ENCODE assay signal across 2 cellular contexts in genomic region chr18:56662502-56662901, GRCh38.
A peak's percentile ranks its signal among the peaks of the same experiment; 100 is the strongest.
TF ChIP-seq lines count a peak whose summit lies in the region.

No MANE protein-coding gene starts in this region.

TF ChIP-seq in HepG2, 621 proteins besides CTCF, POLR2A, EP300 and RAD21:
- no peak for TF ChIP-seq HDAC1 (CRISPR knock-in tag; IDR thresholded peaks at IDR 0.05)
- peak; percentile 83 for TF ChIP-seq ATF7 (IDR thresholded peaks at IDR 0.05)
- TF ChIP-seq ATF7 (CRISPR knock-in tag; IDR thresholded peaks at IDR 0.05), result no peak

TF ChIP-seq in K562, 482 proteins besides CTCF, POLR2A, EP300 and RAD21:
- TF ChIP-seq ZNF23 (CRISPR knock-in tag; IDR thresholded peaks at IDR 0.05) (no peak), ARID4B (CRISPR knock-in tag; IDR thresholded peaks at IDR 0.05) (no peak), ZNF780A (CRISPR knock-in tag; IDR thresholded peaks at IDR 0.05) (no peak), NFATC3 (IDR thresholded peaks at IDR 0.05) (no peak), ZNF696 (CRISPR knock-in tag; conservative IDR thresholded peaks at IDR 0.05) (no peak), RBM15 (IDR thresholded peaks at IDR 0.05; ENCODE audit: insufficient read depth, low read length) (no peak), ERF (CRISPR knock-in tag; IDR thresholded peaks at IDR 0.05) (no peak), KDM4B (IDR thresholded peaks at IDR 0.05; ENCODE audit: borderline replicate concordance in 2 of 2, low read depth in 1 of 2) (no peak), PHF8 (IDR thresholded peaks at IDR 0.05; ENCODE audit: borderline replicate concordance, low read length) (no peak), ZNF740 (CRISPR knock-in tag; IDR thresholded peaks at IDR 0.05) (no peak), ZNF740 (tag; IDR thresholded peaks at IDR 0.05) (no peak), STAT5B (CRISPR knock-in tag; IDR thresholded peaks at IDR 0.05) (no peak), ZFP30 (CRISPR knock-in tag; IDR thresholded peaks at IDR 0.05; ENCODE audit: borderline replicate concordance) (no peak), ZNF609 (CRISPR knock-in tag; IDR thresholded peaks at IDR 0.05; ENCODE audit: borderline replicate concordance) (no peak), EGR1 (conservative IDR thresholded peaks at IDR 0.05) (no peak), PBX2 (CRISPR knock-in tag; IDR thresholded peaks at IDR 0.05; ENCODE audit: low read depth) (no peak), PBX2 (tag; conservative IDR thresholded peaks at IDR 0.05; ENCODE audit: low read depth) (no peak), CREB1 (IDR thresholded peaks at IDR 0.05) (no peak), CREB1 (CRISPR knock-in tag; IDR thresholded peaks at IDR 0.05) (no peak), TARDBP (IDR thresholded peaks at IDR 0.05) (no peak)
